In the genomic region with DNA sequence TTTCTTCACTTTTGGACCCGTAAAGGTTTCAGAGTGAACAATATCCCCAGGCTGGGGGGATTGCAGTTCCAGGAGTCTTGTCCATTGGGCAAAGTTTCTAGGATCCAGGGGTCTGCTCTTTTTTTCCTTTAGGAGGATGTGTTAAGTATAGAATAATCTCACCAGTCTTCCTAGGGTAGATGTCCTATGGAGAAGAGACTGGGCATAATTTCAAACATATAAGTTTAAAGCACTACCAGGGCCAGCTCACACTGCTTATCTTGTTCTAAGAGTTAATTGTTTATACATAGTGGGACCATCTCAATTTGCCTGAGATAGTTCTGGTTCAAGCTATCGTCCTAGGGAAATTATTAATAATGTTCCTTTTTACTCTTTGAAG, we compare ENCODE assay signal across 15 cellular contexts. TPM values are rescaled to one million over a fixed set of nuclear protein-coding genes. Genes with fewer than 3 reads are reported as not detected.
A peak's percentile ranks its signal among the peaks of the same experiment; 100 is the strongest.
DNase-seq lines count a peak whose midpoint lies in the region; ATAC-seq, FAIRE-seq and TF ChIP-seq lines count a peak whose summit lies in the region.
"Had no signal": no experiment of that assay in that cellular context is flagged by ENCODE, and none has a peak within 500 bp of the region (broad histone marks: within the 10 kb centered on the region; RNA-seq: fewer than 3 reads in every experiment).

No MANE protein-coding gene starts in this region.

- no peak overlapping the region for H3K4me3 Mint-ChIP-seq in astrocyte (ENCODE audit: unreplicated experiment)
- peak overlapping the region; percentile 45 for H3K4me3 Mint-ChIP-seq in neural crest cell
- H3K4me3 Mint-ChIP-seq in neural progenitor cell, result no peak overlapping the region

- no peak for TF ChIP-seq POLR2A in A549 (IDR thresholded peaks at IDR 0.05; ENCODE audit: low read length)

- H3K4me1 ChIP-seq in A549, result peaks cover 19% of the 10 kb centered on the region
- peaks cover 24% of the 10 kb centered on the region for H3K4me1 ChIP-seq in astrocyte (ENCODE audit: insufficient read depth, low read length)
- peaks cover 10% of the 10 kb centered on the region for H3K4me1 ChIP-seq in neural progenitor cell
- no peaks in the 10 kb centered on the region for H3K4me1 ChIP-seq in Karpas-422 (ENCODE audit: low read length)

- no peaks in the 10 kb centered on the region for H3K9me3 ChIP-seq in A549
- H3K9me3 ChIP-seq in astrocyte (ENCODE audit: insufficient read depth, low read depth, low read length), result no peaks in the 10 kb centered on the region
- H3K9me3 ChIP-seq in neural progenitor cell (ENCODE audit: low read depth), result no peaks in the 10 kb centered on the region
- no peaks in the 10 kb centered on the region for H3K9me3 ChIP-seq in Karpas-422 (ENCODE audit: low read length)
- H3K9me3 ChIP-seq: gastroesophageal sphincter had no signal

- H3K4me1 Mint-ChIP-seq in astrocyte (ENCODE audit: low read depth, unreplicated experiment) (peaks cover 37% of the 10 kb centered on the region), neural crest cell (peaks cover 32% of the 10 kb centered on the region), neural progenitor cell (peaks cover 13% of the 10 kb centered on the region)

- DNase-seq in A549 (ENCODE audit: low read depth in 1 of 2, low spot score in 1 of 2) (no peak), GM19239 (ENCODE audit: insufficient read length, low spot score) (no peak), astrocyte (ENCODE audit: low read depth) (no peak), neural crest cell (ENCODE audit: low read depth, low spot score) (no peak), neural progenitor cell (ENCODE audit: low spot score) (no peak), Karpas-422 (no peak), RWPE1 (ENCODE audit: low spot score) (no peak)
- DNase-seq: effector memory CD8-positive, alpha-beta T cell; NCI-H2171 had no signal

- H3K27me3 Mint-ChIP-seq in astrocyte (ENCODE audit: low read depth, unreplicated experiment) (no peaks in the 10 kb centered on the region), neural crest cell (ENCODE audit: low read depth) (no peaks in the 10 kb centered on the region), neural progenitor cell (ENCODE audit: insufficient read depth, low read depth) (peaks cover 2% of the 10 kb centered on the region)
- H3K27me3 Mint-ChIP-seq: effector memory CD8-positive, alpha-beta T cell had no signal

- peak overlapping the region; percentile 33 to 69; a peak in 4 of 6 replicates for H3K27ac ChIP-seq in A549
- peak overlapping the region; percentile 58 for H3K27ac ChIP-seq in astrocyte (ENCODE audit: low read depth, low read length)
- no peak overlapping the region for H3K27ac ChIP-seq in neural progenitor cell
- no peak overlapping the region for H3K27ac ChIP-seq in Karpas-422 (ENCODE audit: low read length)
- H3K27ac ChIP-seq in RWPE1, result no peak overlapping the region

- POLR2A ChIA-PET in A549 (lab: Yijun Ruan, JAX) (no interaction called here), RWPE1 (lab: Yijun Ruan, JAX; ENCODE audit: low non-redundant PET) (no interaction called here)

- H3K27me3 ChIP-seq in astrocyte (ENCODE audit: insufficient read depth, low read length), result no peaks in the 10 kb centered on the region
- no peaks in the 10 kb centered on the region for H3K27me3 ChIP-seq in neural progenitor cell
- no peaks in the 10 kb centered on the region for H3K27me3 ChIP-seq in Karpas-422 (ENCODE audit: low read length)
- H3K27me3 ChIP-seq: BLaER1 treated with 17β-estradiol and CSF1 and Interleukin-3, amounts not matched to agents 10 nM and 100 nM; gastroesophageal sphincter had no signal

- H3K9me3 Mint-ChIP-seq in astrocyte (ENCODE audit: unreplicated experiment) (no peaks in the 10 kb centered on the region), neural crest cell (no peaks in the 10 kb centered on the region), neural progenitor cell (no peaks in the 10 kb centered on the region)
- H3K9me3 Mint-ChIP-seq: effector memory CD8-positive, alpha-beta T cell; T-helper 2 cell treated with Interferon-gamma antibody and Interleukin-4, amounts not matched to agents 5 μg/mL and 100 μg/mL, for 36 hours had no signal

- H3K36me3 Mint-ChIP-seq in astrocyte (ENCODE audit: low read depth, unreplicated experiment) (no peaks in the 10 kb centered on the region), neural crest cell (ENCODE audit: low read depth) (no peaks in the 10 kb centered on the region), neural progenitor cell (no peaks in the 10 kb centered on the region)

- H3K36me3 ChIP-seq in astrocyte (ENCODE audit: insufficient read depth, low read length) (no peaks in the 10 kb centered on the region), neural progenitor cell (no peaks in the 10 kb centered on the region), Karpas-422 (ENCODE audit: insufficient read depth, low read length) (no peaks in the 10 kb centered on the region)
- H3K36me3 ChIP-seq: BLaER1 treated with 17β-estradiol and CSF1 and Interleukin-3, amounts not matched to agents 10 nM and 100 nM; gastroesophageal sphincter had no signal

- TF ChIP-seq CTCF in A549 (IDR thresholded peaks at IDR 0.05) (no peak), astrocyte (IDR thresholded peaks at IDR 0.05; ENCODE audit: insufficient read depth, low read depth, low read length) (no peak), neural crest cell (conservative IDR thresholded peaks at IDR 0.05) (no peak), neural progenitor cell (IDR thresholded peaks at IDR 0.05) (no peak), RWPE1 (conservative IDR thresholded peaks at IDR 0.05; ENCODE audit: low read depth) (no peak)

- H3K9me2 ChIP-seq in Karpas-422 (replicated peaks; ENCODE audit: insufficient read depth, low read length), result no peaks in the 10 kb centered on the region

- H2AFZ ChIP-seq in astrocyte (ENCODE audit: low read depth, low read length), result no peak overlapping the region
- H2AFZ ChIP-seq in neural progenitor cell (replicated peaks), result no peak overlapping the region
- H2AFZ ChIP-seq in Karpas-422 (ENCODE audit: low read length), result no peak overlapping the region

- H3F3A ChIP-seq in neural progenitor cell (ENCODE audit: low read depth), result no peaks in the 10 kb centered on the region

- H3K9ac ChIP-seq in astrocyte (ENCODE audit: low read length) (peak overlapping the region; percentile 42), neural progenitor cell (no peak overlapping the region), Karpas-422 (ENCODE audit: low read length) (no peak overlapping the region)
- H3K9ac ChIP-seq: BLaER1 treated with 17β-estradiol and CSF1 and Interleukin-3, amounts not matched to agents 10 nM and 100 nM had no signal

- no peak for TF ChIP-seq EP300 in A549 (IDR thresholded peaks at IDR 0.05)

- no peak for TF ChIP-seq RAD21 in A549 (conservative IDR thresholded peaks at IDR 0.05 in 1 of 2, IDR thresholded peaks at IDR 0.05 in 1 of 2)

- H3K4me2 ChIP-seq in A549 (peak overlapping the region; percentile 62), astrocyte (ENCODE audit: low read length) (peak overlapping the region; percentile 74), neural progenitor cell (no peak overlapping the region), Karpas-422 (ENCODE audit: low read depth, low read length, poor library complexity, severe bottlenecking) (no peak overlapping the region)

- H3K4me3 ChIP-seq in A549, result no peak overlapping the region
- H3K4me3 ChIP-seq in astrocyte (ENCODE audit: insufficient read depth, low read depth, low read length), result no peak overlapping the region
- H3K4me3 ChIP-seq in neural progenitor cell, result no peak overlapping the region
- no peak overlapping the region for H3K4me3 ChIP-seq in Karpas-422 (ENCODE audit: low read length)
- H3K4me3 ChIP-seq: BLaER1 treated with 17β-estradiol and CSF1 and Interleukin-3, amounts not matched to agents 10 nM and 100 nM; gastroesophageal sphincter had no signal

- ATAC-seq in A549 (no peak; a peak in 2 of 6 replicates), GM19351 (IDR thresholded peaks at IDR 0.05; ENCODE audit: unreplicated experiment) (no peak)

- FAIRE-seq in A549 (lab: Jason Lieb, UNC) (no peak), GM19239 (lab: Jason Lieb, UNC) (peak; percentile 11), astrocyte (lab: Jason Lieb, UNC) (no peak)
- FAIRE-seq: G401.6 had no signal

- H4K20me1 ChIP-seq in astrocyte (ENCODE audit: insufficient read depth, low read length) (no peaks in the 10 kb centered on the region), neural progenitor cell (ENCODE audit: low read depth) (no peaks in the 10 kb centered on the region), Karpas-422 (ENCODE audit: insufficient read depth, low read depth, low read length) (no peaks in the 10 kb centered on the region)
- H4K20me1 ChIP-seq: BLaER1 treated with 17β-estradiol and CSF1 and Interleukin-3, amounts not matched to agents 10 nM and 100 nM had no signal

- H3K79me2 ChIP-seq in astrocyte (ENCODE audit: insufficient read depth, low read length) (no peaks in the 10 kb centered on the region), neural progenitor cell (ENCODE audit: low read depth) (no peaks in the 10 kb centered on the region), Karpas-422 (ENCODE audit: low read length) (no peaks in the 10 kb centered on the region)

- H3K27ac Mint-ChIP-seq in astrocyte (ENCODE audit: unreplicated experiment) (peak overlapping the region; percentile 93), neural crest cell (ENCODE audit: unreplicated experiment) (no peak overlapping the region), neural progenitor cell (no peak overlapping the region)

- CTCF ChIA-PET in A549 (lab: Yijun Ruan, JAX), result interaction anchor here (13.8 kb wide), 1 partner anchor 169 kb away, joined by 174 read pairs; no protein-coding TSS in a partner anchor
- CTCF ChIA-PET in RWPE1 (lab: Yijun Ruan, JAX), result no interaction called here

- 42% methylated on average over 2 of the region's 2 CpGs for WGBS in A549 (ENCODE audit: missing lambda C conversion rate)

RNA-seq across cellular contexts. Expression of a gene that starts 1.2 kb away (rescaled TPM):
- polyA plus RNA-seq in A549 (2011; rRNA removed) (0.23 and 0.28 TPM in 2 replicates), A549 (2017; fragmentation: RNase III; extraction: RNeasy Plus Mini Kit Qiagen cat#74134 plus additional on column Dnase treatment) (0.22 to 0.43 TPM (median 0.42 TPM) in 3 replicates)
- 0.04 and 0.09 TPM in 2 replicates for polyA plus RNA-seq in A549 (2012; cell fraction: cytosol; rRNA removed)
- polyA plus RNA-seq in A549 (2012; cell fraction: nucleus; rRNA removed), result not detected in 2 replicates
- polyA minus RNA-seq in A549 (2011; rRNA and poly(A)+ RNA removed), result 0.08 TPM in 1 of 2 replicates, not detected in the other
- total RNA-seq in astrocyte (0.65 TPM in 1 of 2 replicates, not detected in the other), neural crest cell (not detected in 2 replicates), neural progenitor cell (ENCODE audit: low replicate concordance) (not detected in 2 replicates)
- not detected in 2 replicates for total RNA-seq in Karpas-422 (2014; rRNA removed; shearing (Covaris generic); ENCODE audit: low replicate concordance)
- polyA plus RNA-seq: neural cell had no signal

RNA-seq across cellular contexts. Expression of a gene that starts 28.3 kb away (rescaled TPM):
- polyA plus RNA-seq in A549 (2011; rRNA removed) (3.4 and 3.6 TPM in 2 replicates), A549 (2017; fragmentation: RNase III; extraction: RNeasy Plus Mini Kit Qiagen cat#74134 plus additional on column Dnase treatment) (1.3 to 1.7 TPM (median 1.6 TPM) in 3 replicates)
- 0.83 and 0.96 TPM in 2 replicates for polyA plus RNA-seq in A549 (2012; cell fraction: cytosol; rRNA removed)
- polyA plus RNA-seq in A549 (2012; cell fraction: nucleus; rRNA removed), result 0.47 and 0.83 TPM in 2 replicates
- 3.3 and 3.4 TPM in 2 replicates for polyA minus RNA-seq in A549 (2011; rRNA and poly(A)+ RNA removed)
- total RNA-seq in astrocyte (0.18 TPM in 1 of 2 replicates, not detected in the other), neural crest cell (not detected in 2 replicates), neural progenitor cell (ENCODE audit: low replicate concordance) (not detected in 2 replicates)
- 80.2 and 90.9 TPM in 2 replicates for total RNA-seq in Karpas-422 (2014; rRNA removed; shearing (Covaris generic); ENCODE audit: low replicate concordance)
- polyA plus RNA-seq: neural cell had no signal

Comparison
In these comparisons a context has a peak if more than half of its experiments do, and no peak if none do; other contexts are left out.
1. H3K27ac ChIP-seq: peak in A549 (2 of 2) and astrocyte (single experiment); none in neural progenitor cell (single experiment), Karpas-422 (single experiment) and RWPE1 (single experiment).
2. H3K4me2 ChIP-seq: peak in A549 (single experiment) and astrocyte (single experiment); none in neural progenitor cell (single experiment) and Karpas-422 (single experiment).
3. RNA of a gene that starts 28.3 kb away (total RNA-seq): 80.2 to 90.9 TPM in Karpas-422; 0.18 TPM in astrocyte, not detected in neural crest cell and not detected in neural progenitor cell; every median in the first group is over 10 times any median in the second.